1 cellular context compared by ENCODE assay signal in the genomic region with DNA sequence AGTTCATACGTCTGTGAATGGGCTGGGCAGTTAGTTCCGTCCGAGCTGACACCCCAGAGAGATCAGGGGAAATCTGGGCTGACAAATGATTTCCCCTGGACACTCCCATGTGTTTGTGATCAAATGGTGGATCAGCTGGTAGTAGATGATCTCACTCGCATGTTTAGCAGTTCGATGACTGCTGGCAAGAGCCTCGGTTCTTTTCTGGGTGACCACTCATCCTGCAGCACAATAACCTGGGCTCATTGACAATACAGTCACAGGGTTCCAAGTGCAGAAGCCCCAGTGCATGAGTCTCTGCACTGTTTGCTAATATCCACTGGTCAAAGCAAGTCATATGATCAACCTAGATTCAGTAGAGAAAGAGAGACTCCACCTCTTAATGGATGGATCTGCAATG.
A peak's percentile ranks its signal among the peaks of the same experiment; 100 is the strongest.
TF ChIP-seq lines count a peak whose summit lies in the region.

No MANE protein-coding gene starts in this region.

TF ChIP-seq in HEK293, 187 proteins besides CTCF, POLR2A, EP300 and RAD21 (continued from another document):
- TF ChIP-seq, protein P1, sequence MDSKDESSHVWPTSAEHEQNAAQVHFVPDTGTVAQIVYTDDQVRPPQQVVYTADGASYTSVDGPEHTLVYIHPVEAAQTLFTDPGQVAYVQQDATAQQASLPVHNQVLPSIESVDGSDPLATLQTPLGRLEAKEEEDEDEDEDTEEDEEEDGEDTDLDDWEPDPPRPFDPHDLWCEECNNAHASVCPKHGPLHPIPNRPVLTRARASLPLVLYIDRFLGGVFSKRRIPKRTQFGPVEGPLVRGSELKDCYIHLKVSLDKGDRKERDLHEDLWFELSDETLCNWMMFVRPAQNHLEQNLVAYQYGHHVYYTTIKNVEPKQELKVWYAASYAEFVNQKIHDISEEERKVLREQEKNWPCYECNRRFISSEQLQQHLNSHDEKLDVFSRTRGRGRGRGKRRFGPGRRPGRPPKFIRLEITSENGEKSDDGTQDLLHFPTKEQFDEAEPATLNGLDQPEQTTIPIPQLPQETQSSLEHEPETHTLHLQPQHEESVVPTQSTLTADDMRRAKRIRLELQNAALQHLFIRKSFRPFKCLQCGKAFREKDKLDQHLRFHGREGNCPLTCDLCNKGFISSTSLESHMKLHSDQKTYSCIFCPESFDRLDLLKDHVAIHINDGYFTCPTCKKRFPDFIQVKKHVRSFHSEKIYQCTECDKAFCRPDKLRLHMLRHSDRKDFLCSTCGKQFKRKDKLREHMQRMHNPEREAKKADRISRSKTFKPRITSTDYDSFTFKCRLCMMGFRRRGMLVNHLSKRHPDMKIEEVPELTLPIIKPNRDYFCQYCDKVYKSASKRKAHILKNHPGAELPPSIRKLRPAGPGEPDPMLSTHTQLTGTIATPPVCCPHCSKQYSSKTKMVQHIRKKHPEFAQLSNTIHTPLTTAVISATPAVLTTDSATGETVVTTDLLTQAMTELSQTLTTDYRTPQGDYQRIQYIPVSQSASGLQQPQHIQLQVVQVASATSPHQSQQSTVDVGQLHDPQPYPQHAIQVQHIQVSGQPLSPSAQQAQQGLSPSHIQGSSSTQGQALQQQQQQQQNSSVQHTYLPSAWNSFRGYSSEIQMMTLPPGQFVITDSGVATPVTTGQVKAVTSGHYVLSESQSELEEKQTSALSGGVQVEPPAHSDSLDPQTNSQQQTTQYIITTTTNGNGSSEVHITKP (tag by site-specific recombination; IDR thresholded peaks at IDR 0.05), result peak; percentile 54
